22 cellular contexts compared by ENCODE assay signal in genomic region chr20:61745397-61746146, GRCh38.
DNase-seq lines count a peak whose midpoint lies in the region; ATAC-seq and TF ChIP-seq lines count a peak whose summit lies in the region.
"Had no signal": no experiment of that assay in that cellular context is flagged by ENCODE, and none has a peak within 500 bp of the region (broad histone marks: within the 10 kb centered on the region; RNA-seq: fewer than 3 reads in every experiment).

No MANE protein-coding gene starts in this region.

- peaks cover 0 to 28% (median 9%) of the 10 kb centered on the region in 11 donors for H3K9me3 ChIP-seq in heart right ventricle
- peaks cover 3% of the 10 kb centered on the region for H3K9me3 ChIP-seq in aorta (ENCODE audit: control insufficient read depth, low read length)
- H3K9me3 ChIP-seq in A673 (ENCODE audit: low read depth, low read length, poor library complexity, severe bottlenecking): peaks cover 7% of the 10 kb centered on the region

- H3K36me3 Mint-ChIP-seq in WTC11 (peaks cover 8% of the 10 kb centered on the region), nephron (ENCODE audit: low read depth) (peaks cover 3% of the 10 kb centered on the region)
- H3K36me3 Mint-ChIP-seq: CD8-positive, alpha-beta T cell had no signal

- BruUV-seq in A673 (replicated peaks; lab: Mats Ljungman, UMichigan): no TSS peak

- H3K4me1 Mint-ChIP-seq in WTC11: no peaks in the 10 kb centered on the region
- peaks cover 11% of the 10 kb centered on the region for H3K4me1 Mint-ChIP-seq in nephron

- no peaks in the 10 kb centered on the region for H3K4me1 ChIP-seq in heart right ventricle
- H3K4me1 ChIP-seq in aorta (ENCODE audit: control insufficient read depth in 1 of 2, insufficient read depth in 2 of 2, low read length in 2 of 2): no peaks in the 10 kb centered on the region
- no peaks in the 10 kb centered on the region for H3K4me1 ChIP-seq in A673 (ENCODE audit: insufficient read depth, low read length, poor library complexity, severe bottlenecking)
- H3K4me1 ChIP-seq: Caco-2 had no signal

- no peak for ATAC-seq in Right ventricle myocardium superior (ENCODE audit: poor library complexity)
- ATAC-seq in heart right ventricle: no peak
- no peak for ATAC-seq in WTC11
- ATAC-seq in aorta (ENCODE audit: low FRiP score): no peak
- ATAC-seq: CD8-positive, alpha-beta T cell; GM12878; PC-3 had no signal

- H3K27ac Mint-ChIP-seq in WTC11 (peak overlapping the region; percentile 60; the same call in 1 of the 2 replicates), nephron (peak overlapping the region in 2 of 3 experiments; percentile 79 to 88)
- H3K27ac Mint-ChIP-seq: CD8-positive, alpha-beta T cell had no signal

- H3K4me3 Mint-ChIP-seq in WTC11: no peak overlapping the region
- H3K4me3 Mint-ChIP-seq in nephron: peak overlapping the region in 1 of 3 experiments; percentile 32
- H3K4me3 Mint-ChIP-seq: CD8-positive, alpha-beta T cell had no signal

- no peak overlapping the region for H3K4me3 ChIP-seq in heart right ventricle
- no peak overlapping the region for H3K4me3 ChIP-seq in aorta (ENCODE audit: low read length in 2 of 2)
- H3K4me3 ChIP-seq in A673 (ENCODE audit: low read depth, low read length, poor library complexity, severe bottlenecking): no peak overlapping the region
- H3K4me3 ChIP-seq: GM12878 had no signal

- H3K27ac ChIP-seq in heart right ventricle (no peak overlapping the region), aorta (ENCODE audit: low read depth in 1 of 2, low read length in 2 of 2) (no peak overlapping the region), A673 (ENCODE audit: low read depth, low read length, poor library complexity, severe bottlenecking) (no peak overlapping the region)
- H3K27ac ChIP-seq: HL-60 had no signal

- intact Hi-C loops in Right ventricle myocardium superior (cut with DNase I) (no loop called here), heart right ventricle (cut with DNase I) (no loop called here), aorta (cut with DNase I) (no loop called here), A673 (cut with micrococcal nuclease; ENCODE audit: unreplicated experiment) (no loop called here)

- peaks cover 11% of the 10 kb centered on the region for H3K9me3 Mint-ChIP-seq in WTC11
- H3K9me3 Mint-ChIP-seq in nephron: peaks cover 12% of the 10 kb centered on the region

- H3K27me3 Mint-ChIP-seq in WTC11 (ENCODE audit: low read depth) (peaks cover 7% of the 10 kb centered on the region), nephron (ENCODE audit: low read depth) (peaks cover 26% of the 10 kb centered on the region)

- H3K27me3 ChIP-seq in heart right ventricle (peaks cover 0 to 24% (median 7%) of the 10 kb centered on the region in 7 donors), aorta (ENCODE audit: control insufficient read depth in 1 of 2, insufficient read depth in 2 of 2, low read length in 1 of 2) (no peaks in the 10 kb centered on the region), A673 (replicated peaks; ENCODE audit: insufficient read depth, low read depth, low read length, poor library complexity) (peaks cover 12% of the 10 kb centered on the region)

- POLR2A ChIA-PET in WTC11 (lab: Charles Lee) (no interaction called here), A673 (lab: Charles Lee; ENCODE audit: low non-redundant PET) (no interaction called here)

- DNase-seq in Right ventricle myocardium superior (peak; percentile 6), heart right ventricle (no peak), WTC11 (ENCODE audit: low spot score) (no peak), aorta (peak; percentile 17 to 46), A673 (ENCODE audit: low spot score) (no peak), hepatic stellate cell (ENCODE audit: low spot score) (no peak), middle frontal gyrus (ENCODE audit: extremely low spot score, low spot score) (no peak)
- DNase-seq: 8988T; Caco-2; CD8-positive, alpha-beta T cell; DMS79; GDM1; NCI-H1092 treated with DMSO at 0.1 percent for 48 hours; NCI-H1436; NCI-H187; NCI-H774; NK-92 treated with Interleukin-12 subunit alpha and Interleukin-12 subunit beta, amount 100 ng/mL, for 24 hours; PC-3; SHP77 had no signal

- TF ChIP-seq CTCF in heart right ventricle (IDR thresholded peaks at IDR 0.05): no peak
- TF ChIP-seq CTCF in WTC11 (IDR thresholded peaks at IDR 0.05): no peak
- TF ChIP-seq CTCF in nephron (IDR thresholded peaks at IDR 0.05; ENCODE audit: unreplicated experiment in 3 of 3): no peak
- TF ChIP-seq CTCF in A673 (conservative IDR thresholded peaks at IDR 0.05; ENCODE audit: low read depth, low read length): no peak

- WGBS in heart right ventricle, 2 donors: 88 to 92% methylated on average over 20 of the region's 20 CpGs
- 91 to 94% methylated on average over 20 of the region's 20 CpGs for WGBS in aorta, 2 donors

- H3K36me3 ChIP-seq in heart right ventricle (no peaks in the 10 kb centered on the region), aorta (ENCODE audit: control insufficient read depth in 1 of 2, insufficient read depth in 2 of 2, low read length in 1 of 2) (no peaks in the 10 kb centered on the region), A673 (ENCODE audit: insufficient read depth, low read length, poor library complexity, severe bottlenecking) (no peaks in the 10 kb centered on the region)

- CTCF ChIA-PET in WTC11 (lab: Charles Lee): no interaction called here
- CTCF ChIA-PET in A673 (lab: Charles Lee): no interaction called here

TF ChIP-seq in WTC11, 78 proteins besides CTCF, POLR2A, EP300 and RAD21 (continues in another document):
- no peak for TF ChIP-seq IRF1 (CRISPR knock-in tag; IDR thresholded peaks at IDR 0.05)
- TF ChIP-seq ZMAT4 (CRISPR knock-in tag; IDR thresholded peaks at IDR 0.05): no peak
- no peak for TF ChIP-seq SP1 (CRISPR knock-in tag; conservative IDR thresholded peaks at IDR 0.05)
- no peak for TF ChIP-seq NFE2L1 (CRISPR knock-in tag; IDR thresholded peaks at IDR 0.05)
- TF ChIP-seq PRRX2 (CRISPR knock-in tag; IDR thresholded peaks at IDR 0.05): no peak
- TF ChIP-seq EMX1 (CRISPR knock-in tag; IDR thresholded peaks at IDR 0.05): no peak
- TF ChIP-seq E2F5 (CRISPR knock-in tag; IDR thresholded peaks at IDR 0.05): no peak
- TF ChIP-seq PRDM15 (CRISPR knock-in tag; IDR thresholded peaks at IDR 0.05): no peak
- TF ChIP-seq ZNF317 (CRISPR knock-in tag; IDR thresholded peaks at IDR 0.05; ENCODE audit: borderline replicate concordance, low read depth): no peak
- no peak for TF ChIP-seq FOXP1 (CRISPR knock-in tag; IDR thresholded peaks at IDR 0.05; ENCODE audit: borderline replicate concordance)

Comparison
In these comparisons a context has a peak if more than half of its experiments do, and no peak if none do; other contexts are left out.
1. DNase-seq: peak in Right ventricle myocardium superior (single experiment) and aorta (2 of 2); none in heart right ventricle (0 of 2), WTC11 (single experiment), A673 (single experiment), hepatic stellate cell (single experiment) and middle frontal gyrus (single experiment).